In genomic region chr1:15962671-15963362, GRCh38 we compare ENCODE assay signal across 24 cellular contexts. TPM values are rescaled to one million over a fixed set of nuclear protein-coding genes. Genes with fewer than 3 reads are reported as not detected.
DNase-seq lines count a peak whose midpoint lies in the region; ATAC-seq and TF ChIP-seq lines count a peak whose summit lies in the region.
"Had no signal": no experiment of that assay in that cellular context is flagged by ENCODE, and none has a peak within 500 bp of the region (broad histone marks: within the 10 kb centered on the region; RNA-seq: fewer than 3 reads in every experiment).

No MANE protein-coding gene starts in this region.

- peaks cover 66% of the 10 kb centered on the region for H3K4me1 ChIP-seq in OCI-LY3 (ENCODE audit: low read length)
- H3K4me1 ChIP-seq in adrenal gland (replicated peaks in 1 of 2) = peaks cover 18 to 67% of the 10 kb centered on the region in 2 donors

- WGBS in adrenal gland, 4 donors = 47 to 69% (median 51%) methylated on average over 8 of the region's 8 CpGs

- no peak overlapping the region for H3K4me3 Mint-ChIP-seq in activated CD4-positive, alpha-beta T cell treated with anti-CD3 and anti-CD28 coated beads, Interleukin-2, amount 10 ng/mL, durations not matched to agents 7 days and 5 days
- H3K4me3 Mint-ChIP-seq in stimulated activated effector memory CD8-positive, alpha-beta T cell treated with anti-CD3 and anti-CD28 coated beads, Interleukin-12 subunit alpha, Interleukin-12 subunit beta, amount 100 ng/mL, for 72 hours = peak overlapping the region; percentile 68
- H3K4me3 Mint-ChIP-seq: CD8-positive, alpha-beta T cell; nephron progenitor cell; type B pancreatic cell had no signal

- ATAC-seq in stimulated activated effector memory CD8-positive, alpha-beta T cell treated with anti-CD3 and anti-CD28 coated beads, Interleukin-12 subunit alpha, Interleukin-12 subunit beta, amount 100 ng/mL, for 72 hours = no peak
- no peak for ATAC-seq in GM18511 (IDR thresholded peaks at IDR 0.05; ENCODE audit: unreplicated experiment)
- ATAC-seq in HG03097 (IDR thresholded peaks at IDR 0.05; ENCODE audit: low FRiP score, unreplicated experiment) = no peak
- ATAC-seq: CD8-positive, alpha-beta T cell; effector memory CD8-positive, alpha-beta T cell; HCT116; heart right ventricle; psoas muscle had no signal

- no peaks in the 10 kb centered on the region for H3K27me3 Mint-ChIP-seq in activated CD4-positive, alpha-beta T cell treated with anti-CD3 and anti-CD28 coated beads, Interleukin-2, amount 10 ng/mL, durations not matched to agents 7 days and 5 days
- H3K27me3 Mint-ChIP-seq: effector memory CD8-positive, alpha-beta T cell; type B pancreatic cell had no signal

- H3K9ac ChIP-seq in OCI-LY3 (ENCODE audit: low read length) = peak overlapping the region; percentile 50; the same call in 1 of the 2 replicates

- no peak for TF ChIP-seq CTCF in OCI-LY3 (IDR thresholded peaks at IDR 0.05; ENCODE audit: low read depth, low read length)
- no peak for TF ChIP-seq CTCF in adrenal gland (IDR thresholded peaks at IDR 0.05)

- H3K27ac Mint-ChIP-seq in activated CD4-positive, alpha-beta T cell treated with anti-CD3 and anti-CD28 coated beads, Interleukin-2, amount 10 ng/mL, durations not matched to agents 7 days and 5 days = peak overlapping the region; percentile 72
- H3K27ac Mint-ChIP-seq in stimulated activated effector memory CD8-positive, alpha-beta T cell treated with anti-CD3 and anti-CD28 coated beads, Interleukin-12 subunit alpha, Interleukin-12 subunit beta, amount 100 ng/mL, for 72 hours = peak overlapping the region; percentile 97
- H3K27ac Mint-ChIP-seq: nephron progenitor cell, type B pancreatic cell had no signal

- H3K27me3 ChIP-seq in OCI-LY3 (ENCODE audit: low read depth, low read length) = no peaks in the 10 kb centered on the region
- no peaks in the 10 kb centered on the region for H3K27me3 ChIP-seq in adrenal gland
- H3K27me3 ChIP-seq: heart right ventricle had no signal

- peaks cover 3% of the 10 kb centered on the region for H3K36me3 ChIP-seq in OCI-LY3 (replicated peaks; ENCODE audit: low read depth, low read length)
- H3K36me3 ChIP-seq in adrenal gland (replicated peaks in 1 of 2) = no peaks in the 10 kb centered on the region

- peaks cover 18% of the 10 kb centered on the region for H3K79me2 ChIP-seq in OCI-LY3 (ENCODE audit: low read length)

- CTCF ChIA-PET in activated CD4-positive, alpha-beta T cell treated with anti-CD3 and anti-CD28 coated beads, Interleukin-2, amount 10 ng/mL, durations not matched to agents 7 days and 5 days (lab: Charles Lee) = no interaction called here

- H3K4me2 ChIP-seq in OCI-LY3 (ENCODE audit: low read length) = peak overlapping the region; percentile 81
- H3K4me2 ChIP-seq: smooth muscle cell had no signal

- intact Hi-C loops in adrenal gland (cut with DNase I) = no loop called here

- H3K27ac ChIP-seq in OCI-LY3 (ENCODE audit: low read length) (peak overlapping the region; percentile 96), adrenal gland (peak overlapping the region; percentile 75 to 90 (median 84))
- H3K27ac ChIP-seq: psoas muscle had no signal

- H3K9me3 ChIP-seq in OCI-LY3 (ENCODE audit: insufficient read depth, low read length) = no peaks in the 10 kb centered on the region
- no peaks in the 10 kb centered on the region for H3K9me3 ChIP-seq in adrenal gland (replicated peaks in 1 of 3)
- H3K9me3 ChIP-seq: heart right ventricle, psoas muscle had no signal

- no peaks in the 10 kb centered on the region for H4K20me1 ChIP-seq in OCI-LY3 (ENCODE audit: insufficient read depth, low read length)

- H2AFZ ChIP-seq in OCI-LY3 (ENCODE audit: low read depth, low read length) = no peak overlapping the region

- POLR2A ChIA-PET in activated CD4-positive, alpha-beta T cell treated with anti-CD3 and anti-CD28 coated beads, Interleukin-2, amount 10 ng/mL, durations not matched to agents 7 days and 5 days (lab: Charles Lee) = no interaction called here

- H3K4me1 Mint-ChIP-seq in activated CD4-positive, alpha-beta T cell treated with anti-CD3 and anti-CD28 coated beads, Interleukin-2, amount 10 ng/mL, durations not matched to agents 7 days and 5 days = peaks cover 65% of the 10 kb centered on the region
- H3K4me1 Mint-ChIP-seq in stimulated activated effector memory CD8-positive, alpha-beta T cell treated with anti-CD3 and anti-CD28 coated beads, Interleukin-12 subunit alpha, Interleukin-12 subunit beta, amount 100 ng/mL, for 72 hours = peaks cover 89% of the 10 kb centered on the region

- peaks cover 22% of the 10 kb centered on the region for H3K36me3 Mint-ChIP-seq in activated CD4-positive, alpha-beta T cell treated with anti-CD3 and anti-CD28 coated beads, Interleukin-2, amount 10 ng/mL, durations not matched to agents 7 days and 5 days (ENCODE audit: low read depth)
- H3K36me3 Mint-ChIP-seq in stimulated activated effector memory CD8-positive, alpha-beta T cell treated with anti-CD3 and anti-CD28 coated beads, Interleukin-12 subunit alpha, Interleukin-12 subunit beta, amount 100 ng/mL, for 72 hours = peaks cover 55% of the 10 kb centered on the region

- DNase-seq in activated CD4-positive, alpha-beta T cell treated with anti-CD3 and anti-CD28 coated beads, Interleukin-2, amount 10 ng/mL, durations not matched to agents 7 days and 5 days = no peak
- DNase-seq in activated CD4-positive, alpha-beta T cell treated with anti-CD3 and anti-CD28 coated beads, Interleukin-2, amount 50 U/mL, for 1 hour = no peak
- DNase-seq in adrenal gland (peak; percentile 39 to 85 (median 80)), globus pallidus (ENCODE audit: low spot score) (no peak)
- DNase-seq in stimulated activated effector memory CD8-positive, alpha-beta T cell treated with anti-CD3 and anti-CD28 coated beads, Interleukin-12 subunit alpha, Interleukin-12 subunit beta, amount 100 ng/mL, for 72 hours (ENCODE audit: low spot score in 2 of 2) = no peak
- DNase-seq: CD8-positive, alpha-beta T cell; effector memory CD8-positive, alpha-beta T cell; heart right ventricle; Karpas-422; NCI-H1092 treated with DMSO at 0.1 percent for 48 hours; NCI-H524; nephron progenitor cell; psoas muscle; T1000 had no signal

- H3K4me3 ChIP-seq in OCI-LY3 (ENCODE audit: low read length) (peak overlapping the region; percentile 56; the same call in 1 of the 2 replicates), adrenal gland (no peak overlapping the region)
- H3K4me3 ChIP-seq: heart right ventricle, lung, psoas muscle, smooth muscle cell had no signal

- peak in 1 of 2 donors; percentile 22 for TF ChIP-seq POLR2A in adrenal gland (IDR thresholded peaks at IDR 0.05)

- no peaks in the 10 kb centered on the region for H3K9me3 Mint-ChIP-seq in activated CD4-positive, alpha-beta T cell treated with anti-CD3 and anti-CD28 coated beads, Interleukin-2, amount 10 ng/mL, durations not matched to agents 7 days and 5 days
- no peaks in the 10 kb centered on the region for H3K9me3 Mint-ChIP-seq in stimulated activated effector memory CD8-positive, alpha-beta T cell treated with anti-CD3 and anti-CD28 coated beads, Interleukin-12 subunit alpha, Interleukin-12 subunit beta, amount 100 ng/mL, for 72 hours
- H3K9me3 Mint-ChIP-seq: CD8-positive, alpha-beta T cell; effector memory CD8-positive, alpha-beta T cell; type B pancreatic cell had no signal

RNA-seq across cellular contexts. Expression of gene ZBTB17, which starts 13.1 kb away (rescaled TPM):
- 10 to 100 TPM; 34.8 to 38.8 TPM for total RNA-seq in activated CD4-positive, alpha-beta T cell treated with anti-CD3 and anti-CD28 coated beads, Interleukin-2, amount 10 ng/mL, durations not matched to agents 7 days and 5 days
- total RNA-seq in adrenal gland = 10 to 100 TPM; 26.8 to 50.2 (median 33.7) TPM
- 100 to 1,000 TPM in 2 of 3 donors, 1 to 10 TPM in 1; 8.0 to 172 (median 114) TPM for polyA plus RNA-seq in adrenal gland

RNA-seq across cellular contexts. Expression of gene SRARP, which starts 41.2 kb away (rescaled TPM):
- not detected for total RNA-seq in activated CD4-positive, alpha-beta T cell treated with anti-CD3 and anti-CD28 coated beads, Interleukin-2, amount 10 ng/mL, durations not matched to agents 7 days and 5 days
- not detected for total RNA-seq in adrenal gland
- not detected for polyA plus RNA-seq in adrenal gland
- total RNA-seq: CD8-positive, alpha-beta T cell; fibroblast of lung; HT-29; lung; OCI-LY7; smooth muscle cell had no signal
- polyA plus RNA-seq: fibroblast of lung, smooth muscle cell had no signal

RNA-seq across cellular contexts. Expression of gene HSPB7, which starts 55.0 kb away (rescaled TPM):
- total RNA-seq in activated CD4-positive, alpha-beta T cell treated with anti-CD3 and anti-CD28 coated beads, Interleukin-2, amount 10 ng/mL, durations not matched to agents 7 days and 5 days = not detected
- 100 to 1,000 TPM in 4 of 8 donors, 10 to 100 TPM in 4; 13.4 to 633 (median 92.8) TPM for total RNA-seq in adrenal gland
- 100 to 1,000 TPM in 1 of 3 donors, 10 to 100 TPM in 2; 52.7 to 488 (median 90.1) TPM for polyA plus RNA-seq in adrenal gland
- total RNA-seq: CD8-positive, alpha-beta T cell; HT-29; OCI-LY7 had no signal

RNA-seq across cellular contexts. Expression of gene CLCNKA, which starts 59.0 kb away (rescaled TPM):
- not detected for total RNA-seq in activated CD4-positive, alpha-beta T cell treated with anti-CD3 and anti-CD28 coated beads, Interleukin-2, amount 10 ng/mL, durations not matched to agents 7 days and 5 days
- 1 to 10 TPM in 5 of 8 donors, under 1 TPM in 3; 0.18 to 4.9 (median 1.7) TPM for total RNA-seq in adrenal gland
- 10 to 100 TPM in 1 of 3 donors, 1 to 10 TPM in 2; 1.5 to 52.5 (median 8.2) TPM for polyA plus RNA-seq in adrenal gland
- total RNA-seq: CD8-positive, alpha-beta T cell; HT-29; OCI-LY7; smooth muscle cell had no signal
- polyA plus RNA-seq: fibroblast of lung had no signal

Comparison
In these comparisons a context has a peak if more than half of its experiments do, and no peak if none do; other contexts are left out.
1. DNase-seq: peak in adrenal gland (7 of 7); none in activated CD4-positive, alpha-beta T cell treated with anti-CD3 and anti-CD28 coated beads, Interleukin-2, amount 10 ng/mL, durations not matched to agents 7 days and 5 days (single experiment), activated CD4-positive, alpha-beta T cell treated with anti-CD3 and anti-CD28 coated beads, Interleukin-2, amount 50 U/mL, for 1 hour (single experiment), stimulated activated effector memory CD8-positive, alpha-beta T cell treated with anti-CD3 and anti-CD28 coated beads, Interleukin-12 subunit alpha, Interleukin-12 subunit beta, amount 100 ng/mL, for 72 hours (0 of 2) and globus pallidus (single experiment).
2. RNA of gene HSPB7, which starts 55.0 kb away (total RNA-seq): 13.4 to 633 TPM in adrenal gland; not detected in activated CD4-positive, alpha-beta T cell treated with anti-CD3 and anti-CD28 coated beads, Interleukin-2, amount 10 ng/mL, durations not matched to agents 7 days and 5 days; every median in the first group is over 10 times any median in the second.